In the genomic region with DNA sequence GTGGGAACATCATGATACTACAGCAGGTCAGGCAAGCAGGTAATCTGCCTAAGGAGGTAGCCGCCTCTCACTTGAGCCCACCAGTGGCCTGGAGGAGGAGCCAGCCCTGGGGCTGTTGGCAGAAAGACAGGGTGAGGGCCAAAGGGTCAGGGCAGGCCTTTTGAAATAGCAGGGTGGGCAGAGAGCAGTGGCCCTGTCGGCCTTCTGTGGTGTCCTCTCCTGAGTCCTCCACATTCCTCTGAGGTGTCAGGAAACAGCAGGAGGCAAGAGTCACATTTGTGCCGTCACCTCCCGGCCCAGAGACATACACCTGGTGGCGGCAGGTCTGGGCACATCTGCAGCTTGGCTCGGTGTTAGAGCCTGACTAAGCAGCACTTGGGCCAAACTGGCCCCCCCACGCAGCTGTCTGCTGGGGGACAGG, we compare ENCODE assay signal across 20 cellular contexts. TPM values are rescaled to one million over a fixed set of nuclear protein-coding genes. Genes with fewer than 3 reads are reported as not detected.
DNase-seq lines count a peak whose midpoint lies in the region; ATAC-seq, FAIRE-seq and TF ChIP-seq lines count a peak whose summit lies in the region.
"Had no signal": no experiment of that assay in that cellular context is flagged by ENCODE, and none has a peak within 500 bp of the region (broad histone marks: within the 10 kb centered on the region; RNA-seq: fewer than 3 reads in every experiment).

No MANE protein-coding gene starts in this region.

- BruUV-seq in IMR-90 (replicated peaks; lab: Mats Ljungman, UMichigan), result no TSS peak

- H3K27ac ChIP-seq in IMR-90 (ENCODE audit: insufficient read depth, low read length) (no peak overlapping the region; the same call in 1 of the 2 replicates), keratinocyte (ENCODE audit: control insufficient read depth, insufficient read depth, low read length) (peak overlapping the region; percentile 98), vagina (peak overlapping the region; percentile 30)
- H3K27ac ChIP-seq: tibial nerve had no signal

- FAIRE-seq in keratinocyte (lab: Jason Lieb, UNC), result peak; percentile 87

- in situ Hi-C loops in IMR-90 (cut with MboI; ENCODE audit: low sequenced_read_pairs), result no loop called here

- H4K8ac ChIP-seq in IMR-90 (ENCODE audit: low read depth in 2 of 2, low read length in 2 of 2), result peak overlapping the region in 1 of 2 experiments; percentile 18; a peak in 1 of 4 replicates

- H2AK9ac ChIP-seq in IMR-90 (replicated peaks; ENCODE audit: low read depth, low read length, poor library complexity), result peak overlapping the region; percentile 34

- H3K14ac ChIP-seq in IMR-90 (replicated peaks; ENCODE audit: low read depth, low read length), result 0 out of 2 replicates have a peak overlapping the region, but pooled peaks have one; percentile 6

- peak overlapping the region; percentile 17 for H3K4ac ChIP-seq in IMR-90 (ENCODE audit: low read depth, low read length)

- H3K23ac ChIP-seq in IMR-90 (ENCODE audit: low read depth, low read length), result no peak overlapping the region

- H2BK20ac ChIP-seq in IMR-90 (ENCODE audit: low read depth, low read length), result peak overlapping the region; percentile 58; the same call in 1 of the 2 replicates

- POLR2A ChIA-PET in IMR-90 (lab: Charles Lee; ENCODE audit: unreplicated experiment), result no interaction called here

- peaks cover 13% of the 10 kb centered on the region for H3K4me1 ChIP-seq in IMR-90 (ENCODE audit: control insufficient read depth, insufficient read depth, low read length)
- H3K4me1 ChIP-seq in keratinocyte (ENCODE audit: control insufficient read depth, extremely low read depth, insufficient read depth, low read length), result peaks cover 67% of the 10 kb centered on the region
- H3K4me1 ChIP-seq in vagina, result no peaks in the 10 kb centered on the region

- peak overlapping the region; percentile 68 for H2BK120ac ChIP-seq in IMR-90 (ENCODE audit: low read depth, low read length)

- peak overlapping the region; percentile 54 for H4K91ac ChIP-seq in IMR-90 (ENCODE audit: insufficient read depth, low read depth, low read length)

- H3K79me2 ChIP-seq in keratinocyte (ENCODE audit: control insufficient read depth, insufficient read depth, low read length), result peaks cover 13% of the 10 kb centered on the region

- DNase-seq in IMR-90 (no peak), astrocyte of the hippocampus (ENCODE audit: low read depth, low spot score) (peak; percentile 23), keratinocyte (ENCODE audit: low read depth, low spot score) (peak; percentile 91), vagina (ENCODE audit: extremely low spot score in 2 of 2) (no peak), NCI-H1694 treated with DMSO at 0.1 percent for 48 hours (lab: John Stamatoyannopoulos, UW) (no peak), left ventricle myocardium superior (no peak)
- DNase-seq in activated CD4-positive, alpha-beta T cell treated with anti-CD3 and anti-CD28 coated beads for 48 hours, result no peak
- DNase-seq: activated CD4-positive, alpha-beta T cell treated with anti-CD3 and anti-CD28 coated beads for 1 hour; activated naive CD8-positive, alpha-beta T cell treated with anti-CD3 and anti-CD28 coated beads for 36 hours; CD4-positive, alpha-beta memory T cell; central memory CD4-positive, alpha-beta T cell; GF-D8; head of caudate nucleus; left cardiac atrium; NCI-H1417 treated with DMSO at 0.1 percent for 48 hours; NCI-H446; stimulated activated CD4-positive, alpha-beta T cell treated with anti-CD3 and anti-CD28 coated beads, Interleukin-1b, Interleukin-23, amount 100 ng/mL, for 48 hours had no signal

- peaks cover 7% of the 10 kb centered on the region; the same call in 1 of the 2 replicates for H3K9me3 ChIP-seq in IMR-90 (ENCODE audit: control insufficient read depth, insufficient read depth, low read length)
- no peaks in the 10 kb centered on the region for H3K9me3 ChIP-seq in keratinocyte (ENCODE audit: control insufficient read depth, low read depth, low read length)
- H3K9me3 ChIP-seq in vagina, result no peaks in the 10 kb centered on the region
- H3K9me3 ChIP-seq: tibial nerve had no signal

- no peak overlapping the region for H3K4me3 ChIP-seq in IMR-90 (ENCODE audit: insufficient read depth, low read depth, low read length)
- peak overlapping the region in 2 of 3 experiments; percentile 62 to 70 for H3K4me3 ChIP-seq in keratinocyte (ENCODE audit: control insufficient read depth in 2 of 3, extremely low read depth in 1 of 3, insufficient read depth in 2 of 3, low read depth in 1 of 3, low read length in 3 of 3)
- no peak overlapping the region for H3K4me3 ChIP-seq in vagina
- H3K4me3 ChIP-seq: tibial nerve had no signal

- peak overlapping the region; percentile 37; the same call in 1 of the 2 replicates for H3K18ac ChIP-seq in IMR-90 (ENCODE audit: low read depth, low read length)

- no peak overlapping the region for H4K5ac ChIP-seq in IMR-90 (ENCODE audit: low read depth, low read length)

- no peak for TF ChIP-seq CTCF in IMR-90 (conservative IDR thresholded peaks at IDR 0.05; ENCODE audit: low read depth, low read length)
- peak in 1 of 3 experiments; percentile 2 for TF ChIP-seq CTCF in keratinocyte (optimal IDR thresholded peaks at IDR 0.05 in 1 of 3, IDR thresholded peaks at IDR 0.05 in 1 of 3, conservative IDR thresholded peaks at IDR 0.05 in 1 of 3; ENCODE audit: extremely low read depth in 1 of 3, insufficient read depth in 2 of 3, low read length in 3 of 3)
- TF ChIP-seq CTCF in vagina (IDR thresholded peaks at IDR 0.05), result no peak

- no peak for TF ChIP-seq RAD21 in IMR-90 (IDR thresholded peaks at IDR 0.05; ENCODE audit: low read length)

- H2AFZ ChIP-seq in IMR-90 (replicated peaks; ENCODE audit: low read length, poor library complexity) (no peak overlapping the region), keratinocyte (ENCODE audit: control insufficient read depth, low read length) (no peak overlapping the region)

- no peak for ATAC-seq in IMR-90 (ENCODE audit: low read depth)
- ATAC-seq in left ventricle myocardium superior, result no peak

- peak overlapping the region; percentile 60 for H2AK5ac ChIP-seq in IMR-90 (ENCODE audit: low read depth, low read length)

- peaks cover 7% of the 10 kb centered on the region; the same call in 1 of the 2 replicates for H4K20me1 ChIP-seq in IMR-90 (ENCODE audit: insufficient read depth, low read length)
- H4K20me1 ChIP-seq in keratinocyte (ENCODE audit: control insufficient read depth, extremely low read depth, insufficient read depth, low read length), result no peaks in the 10 kb centered on the region

- H2BK15ac ChIP-seq in IMR-90 (ENCODE audit: low read depth, low read length), result 0 out of 3 replicates have a peak overlapping the region, but pooled peaks have one; percentile 25

- peaks cover 9% of the 10 kb centered on the region; the same call in 1 of the 2 replicates for H3K9me1 ChIP-seq in IMR-90 (ENCODE audit: insufficient read depth, low read length)
- no peaks in the 10 kb centered on the region for H3K9me1 ChIP-seq in keratinocyte (ENCODE audit: control insufficient read depth, extremely low read depth, insufficient read depth, low read length)

- no peaks in the 10 kb centered on the region; a peak in 1 of 4 replicates for H3K79me1 ChIP-seq in IMR-90 (ENCODE audit: low read depth in 1 of 2, low read length in 2 of 2)

- dilution Hi-C loops in IMR-90 (cut with HindIII; ENCODE audit: low sequenced_read_pairs, unreplicated experiment), result no loop called here
- dilution Hi-C loops in keratinocyte (cut with MboI; ENCODE audit: extremely low pct_ligation_motif_present, low sequenced_read_pairs), result no loop called here

- 75% methylated on average over 5 of the region's 7 CpGs; no CpG with 5 or more reads in 1 of the 2 experiments for WGBS in IMR-90 (ENCODE audit: extremely low coverage in 2 of 2, insufficient read length in 1 of 2), 2 experiments

- H3K36me3 ChIP-seq in IMR-90 (ENCODE audit: control insufficient read depth, insufficient read depth, low read length) (no peaks in the 10 kb centered on the region), keratinocyte (ENCODE audit: control insufficient read depth in 2 of 2, extremely low read depth in 1 of 2, insufficient read depth in 2 of 2, low read length in 2 of 2) (peaks cover 0 to 4% of the 10 kb centered on the region in 2 experiments), vagina (no peaks in the 10 kb centered on the region)
- H3K36me3 ChIP-seq: tibial nerve had no signal

- peaks cover 24% of the 10 kb centered on the region for H3K27me3 ChIP-seq in IMR-90 (ENCODE audit: control insufficient read depth, insufficient read depth, low read length)
- H3K27me3 ChIP-seq in keratinocyte (ENCODE audit: control insufficient read depth, extremely low read depth, insufficient read depth, low read length), result no peaks in the 10 kb centered on the region
- H3K27me3 ChIP-seq in vagina, result peaks cover 3% of the 10 kb centered on the region

- H3K4me2 ChIP-seq in IMR-90 (ENCODE audit: low read depth, low read length) (no peak overlapping the region), keratinocyte (ENCODE audit: control insufficient read depth, extremely low read depth, insufficient read depth, low read depth, low read length) (peak overlapping the region; percentile 95)

- intact Hi-C loops in IMR-90 (cut with micrococcal nuclease) (loop anchor here (5.0 to 10.0 kb wide), 2 partner anchors 34 to 274 kb away; partner anchors contain the start of gene C15orf40), vagina (cut with DNase I) (no loop called here), left ventricle myocardium superior (cut with micrococcal nuclease) (no loop called here)

- H3K9ac ChIP-seq in IMR-90 (ENCODE audit: low read depth, low read length) (no peak overlapping the region), keratinocyte (ENCODE audit: control insufficient read depth, extremely low read depth, insufficient read depth, low read length) (peak overlapping the region; percentile 94)

- H3K56ac ChIP-seq in IMR-90 (ENCODE audit: extremely low read depth, insufficient read depth, low read length), result no peak overlapping the region

- CTCF ChIA-PET in IMR-90 (lab: Yijun Ruan, JAX), result interaction anchor here (1.5 kb wide), 1 partner anchor 40 kb away, joined by 4 read pairs; no protein-coding TSS in a partner anchor

- no peak for TF ChIP-seq POLR2A in IMR-90 (IDR thresholded peaks at IDR 0.05; ENCODE audit: low read depth, low read length)
- TF ChIP-seq POLR2A in vagina (IDR thresholded peaks at IDR 0.05), result no peak

- H2BK5ac ChIP-seq in IMR-90 (ENCODE audit: low read depth, low read length, poor library complexity, severe bottlenecking), result peak overlapping the region; percentile 39

RNA-seq across cellular contexts. Expression of gene BNC1, which starts 3.9 kb away (rescaled TPM):
- total RNA-seq in IMR-90 (2012; rRNA removed) (0.28 and 0.54 TPM in 2 replicates), vagina (18.2 TPM), left ventricle myocardium superior (1.2 TPM)
- polyA plus RNA-seq in IMR-90 (2012; rRNA removed) (0.34 and 0.38 TPM in 2 replicates), keratinocyte (109 to 182 TPM (median 137 TPM) in 3 replicates)
- polyA plus RNA-seq in IMR-90 (2012; cell fraction: cytosol; rRNA removed), result 0.20 and 0.21 TPM in 2 replicates
- polyA plus RNA-seq in IMR-90 (2012; cell fraction: nucleus; rRNA removed; ENCODE audit: low replicate concordance), result 0.33 and 1.1 TPM in 2 replicates
- 17.3 TPM for polyA plus RNA-seq in keratinocyte (2011; ENCODE audit: low read depth)
- polyA plus RNA-seq in keratinocyte (2011; cell fraction: cytosol; rRNA removed), result 94.9 and 129 TPM in 2 replicates
- 186 and 215 TPM in 2 replicates for polyA plus RNA-seq in keratinocyte (2011; cell fraction: nucleus; rRNA removed)
- polyA plus RNA-seq in keratinocyte (2012; ENCODE audit: low replicate concordance), result 41.1 and 106 TPM in 2 replicates
- polyA minus RNA-seq in keratinocyte, result 161 to 227 TPM (median 203 TPM) in 3 replicates
- 103 TPM for polyA minus RNA-seq in keratinocyte (2011; cell fraction: cytosol; rRNA and poly(A)+ RNA removed)
- polyA minus RNA-seq in keratinocyte (2011; cell fraction: nucleus; rRNA and poly(A)+ RNA removed), result 117 and 228 TPM in 2 replicates
- total RNA-seq: activated naive CD8-positive, alpha-beta T cell treated with anti-CD3 and anti-CD28 coated beads for 36 hours; CD4-positive, alpha-beta memory T cell; OCI-LY7; T-helper 1 cell treated with Interleukin-12 subunit alpha and Interleukin-12 subunit beta and Interleukin-4 antibody, amounts not matched to agents 30 ng/mL and 1 ng/mL, for 36 hours had no signal
- polyA plus RNA-seq: CD4-positive, alpha-beta memory T cell had no signal

Comparison
In these comparisons a context has a peak if more than half of its experiments do, and no peak if none do; other contexts are left out.
1. DNase-seq: peak in astrocyte of the hippocampus (single experiment) and keratinocyte (single experiment); none in IMR-90 (single experiment), vagina (0 of 2), NCI-H1694 treated with DMSO at 0.1 percent for 48 hours (single experiment), activated CD4-positive, alpha-beta T cell treated with anti-CD3 and anti-CD28 coated beads for 48 hours (single experiment) and left ventricle myocardium superior (single experiment).
2. H3K4me3 ChIP-seq: peak in keratinocyte (2 of 3); none in IMR-90 (single experiment) and vagina (0 of 2).